8 cellular contexts compared by ENCODE assay signal in the genomic region with DNA sequence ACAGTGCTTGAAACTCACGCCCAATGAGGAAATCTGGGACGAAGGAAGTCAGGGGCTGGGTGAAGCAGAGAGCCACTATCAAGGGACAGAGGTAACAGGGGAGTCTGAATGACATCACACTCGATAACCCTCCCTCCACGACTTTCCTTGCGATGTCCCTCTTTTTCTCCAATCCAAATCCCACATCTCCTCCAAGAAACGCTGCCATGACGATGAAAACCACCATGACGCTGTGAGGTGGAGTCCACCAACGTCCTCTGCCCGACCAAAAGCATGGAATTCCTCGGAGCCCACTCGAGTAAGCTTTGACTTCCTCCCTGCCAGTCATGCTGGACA. TPM values are rescaled to one million over a fixed set of nuclear protein-coding genes. Genes with fewer than 3 reads are reported as not detected.
DNase-seq lines count a peak whose midpoint lies in the region; ATAC-seq, FAIRE-seq and TF ChIP-seq lines count a peak whose summit lies in the region.

No MANE protein-coding gene starts in this region.

- H3K27ac Mint-ChIP-seq in Caco-2 (ENCODE audit: unreplicated experiment): peak overlapping the region; percentile 98

- H3K4me1 ChIP-seq in Caco-2 (peaks cover 4% of the 10 kb centered on the region; the same call in 1 of the 2 replicates), Panc1 (ENCODE audit: control insufficient read depth, insufficient read depth, low read length) (peaks cover 34% of the 10 kb centered on the region), esophagus (ENCODE audit: control insufficient read depth in 2 of 2, insufficient read depth in 2 of 2, low read length in 1 of 2) (peaks cover 29 to 44% of the 10 kb centered on the region in 2 donors), parathyroid adenoma (peaks cover 16% of the 10 kb centered on the region)

- ATAC-seq in Panc1 (no peak), HG03139 (IDR thresholded peaks at IDR 0.05; ENCODE audit: unreplicated experiment) (no peak), HG03025 (IDR thresholded peaks at IDR 0.05; ENCODE audit: low FRiP score, unreplicated experiment) (no peak)

- DNase-seq in Caco-2 (no peak), Panc1 (ENCODE audit: low read depth, low spot score) (no peak), RPMI8226 (no peak), HTR-8/SVneo (ENCODE audit: insufficient read length, low spot score) (no peak)

- H3K9me3 Mint-ChIP-seq in Caco-2 (ENCODE audit: unreplicated experiment): no peaks in the 10 kb centered on the region

- in situ Hi-C loops in Panc1 (cut with HindIII; ENCODE audit: low pct_unique_long_range_greater_than_20kb, low sequenced_read_pairs): no loop called here

- FAIRE-seq in HTR-8/SVneo (lab: Jason Lieb, UNC): no peak

- peaks cover 56% of the 10 kb centered on the region for H3K79me2 ChIP-seq in parathyroid adenoma

- H3K36me3 ChIP-seq in Caco-2 (ENCODE audit: control insufficient read depth, insufficient read depth, low read length) (no peaks in the 10 kb centered on the region), Panc1 (ENCODE audit: control insufficient read depth, insufficient read depth, low read length) (peaks cover 6% of the 10 kb centered on the region; the same call in 1 of the 2 replicates), esophagus (ENCODE audit: control insufficient read depth in 2 of 2, insufficient read depth in 2 of 2, low read length in 1 of 2) (peaks cover 0 to 11% of the 10 kb centered on the region in 2 donors), parathyroid adenoma (ENCODE audit: control insufficient read depth, insufficient read depth, low read length) (no peaks in the 10 kb centered on the region)

- H3K9ac ChIP-seq in parathyroid adenoma: no peak overlapping the region

- peaks cover 43% of the 10 kb centered on the region for H3K36me3 Mint-ChIP-seq in Caco-2 (ENCODE audit: insufficient read depth, unreplicated experiment)

- H3K4me3 Mint-ChIP-seq in Caco-2 (ENCODE audit: unreplicated experiment): peak overlapping the region; percentile 95

- BruUV-seq in Caco-2 (replicated peaks; lab: Mats Ljungman, UMichigan): TSS peak; percentile 49
- BruUV-seq in Panc1 (replicated peaks; lab: Mats Ljungman, UMichigan): no TSS peak

- no peaks in the 10 kb centered on the region for H3K4me1 Mint-ChIP-seq in Caco-2 (ENCODE audit: low read depth, unreplicated experiment)

- H3K4me3 ChIP-seq in Caco-2 (ENCODE audit: low read depth, low read length) (peak overlapping the region; percentile 77), Panc1 (ENCODE audit: low read depth in 2 of 2, low read length in 2 of 2) (peak overlapping the region; percentile 80 to 84), esophagus (ENCODE audit: low read depth in 1 of 2, low read length in 2 of 2) (peak overlapping the region; percentile 88 to 97), parathyroid adenoma (ENCODE audit: low read depth, low read length) (peak overlapping the region; percentile 89)

- TF ChIP-seq CTCF in Caco-2 (IDR thresholded peaks at IDR 0.05; ENCODE audit: insufficient read depth in 1 of 2, low read depth in 1 of 2, low read length in 1 of 2, severe bottlenecking in 1 of 2, unreplicated experiment in 1 of 2) (no peak), Panc1 (IDR thresholded peaks at IDR 0.05) (no peak), parathyroid adenoma (IDR thresholded peaks at IDR 0.05) (no peak)

- H2AFZ ChIP-seq in parathyroid adenoma: no peak overlapping the region

- H3K27ac ChIP-seq in Panc1 (ENCODE audit: low read length): peak overlapping the region; percentile 90
- H3K27ac ChIP-seq in esophagus (ENCODE audit: low read depth in 2 of 2, low read length in 1 of 2): peak overlapping the region in 1 of 2 donors; percentile 100
- H3K27ac ChIP-seq in parathyroid adenoma: no peak overlapping the region

- H3K27me3 ChIP-seq in Caco-2 (replicated peaks; ENCODE audit: control insufficient read depth, insufficient read depth, low read length) (no peaks in the 10 kb centered on the region), Panc1 (ENCODE audit: control insufficient read depth, insufficient read depth, low read length) (no peaks in the 10 kb centered on the region), esophagus (ENCODE audit: control insufficient read depth in 1 of 2, insufficient read depth in 2 of 2, low read length in 2 of 2) (no peaks in the 10 kb centered on the region), parathyroid adenoma (ENCODE audit: control insufficient read depth, insufficient read depth, low read length) (no peaks in the 10 kb centered on the region)

- WGBS in esophagus, 2 donors: 8% methylated on average over 12 of the region's 12 CpGs

- H3K27me3 Mint-ChIP-seq in Caco-2 (ENCODE audit: insufficient read depth, unreplicated experiment): no peaks in the 10 kb centered on the region

- H3K4me2 ChIP-seq in parathyroid adenoma (ENCODE audit: low read length): peak overlapping the region; percentile 82

- H3K9me3 ChIP-seq in Caco-2 (no peaks in the 10 kb centered on the region), Panc1 (ENCODE audit: control insufficient read depth, insufficient read depth, low read depth, low read length) (no peaks in the 10 kb centered on the region), esophagus (ENCODE audit: control insufficient read depth in 2 of 2, insufficient read depth in 1 of 2, low read depth in 1 of 2, low read length in 1 of 2) (no peaks in the 10 kb centered on the region), parathyroid adenoma (ENCODE audit: control insufficient read depth, low read length) (no peaks in the 10 kb centered on the region)

- POLR2A ChIA-PET in Caco-2 (lab: Charles Lee): interaction anchor here (1.3 kb wide), 1 partner anchor 9 kb away, joined by 3 read pairs; no protein-coding TSS in a partner anchor
- POLR2A ChIA-PET in Panc1 (lab: Charles Lee): no interaction called here

- CTCF ChIA-PET in Caco-2 (lab: Charles Lee): interaction anchor here (0.6 kb wide), 1 partner anchor 49 kb away, joined by 4 read pairs; no protein-coding TSS in a partner anchor
- CTCF ChIA-PET in Panc1 (lab: Charles Lee): no interaction called here

- intact Hi-C loops in Caco-2 (cut with micrococcal nuclease; ENCODE audit: unreplicated experiment) (no loop called here), Panc1 (cut with micrococcal nuclease; ENCODE audit: unreplicated experiment) (no loop called here)

RNA-seq across cellular contexts. Expression of a gene that starts 1.0 kb away (rescaled TPM):
- 43.0 and 46.6 TPM in 2 replicates for total RNA-seq in Caco-2 (2022)
- 52.1 TPM for total RNA-seq in Panc1 (2021; ENCODE audit: unreplicated experiment)
- polyA plus RNA-seq in Panc1 (2012; ENCODE audit: insufficient read length): 66.2 TPM
- polyA plus RNA-seq in esophagus: 10 to 100 TPM; 13.9 to 27.4 TPM

RNA-seq across cellular contexts. Expression of a gene that starts 16.1 kb away (rescaled TPM):
- total RNA-seq in Caco-2 (2022) (26.5 and 26.8 TPM in 2 replicates), Panc1 (2021; ENCODE audit: unreplicated experiment) (79.3 TPM)
- polyA plus RNA-seq in Panc1 (2012; ENCODE audit: insufficient read length): 74.5 TPM
- polyA plus RNA-seq in esophagus: 10 to 100 TPM in 1 of 2 donors, 1 to 10 TPM in 1; 9.3 to 13.5 TPM

RNA-seq across cellular contexts. Expression of a gene that starts 35.2 kb away (rescaled TPM):
- total RNA-seq in Caco-2 (2022): 0.28 and 0.45 TPM in 2 replicates
- 67.7 TPM for total RNA-seq in Panc1 (2021; ENCODE audit: unreplicated experiment)
- 30.0 TPM for polyA plus RNA-seq in Panc1 (2012; ENCODE audit: insufficient read length)
- polyA plus RNA-seq in esophagus: 1 to 10 TPM in 1 of 2 donors, under 1 TPM in 1; 0.68 to 1.2 TPM

RNA-seq across cellular contexts. Expression of a gene that starts 38.0 kb away (rescaled TPM):
- total RNA-seq in Caco-2 (2022): 47.7 and 51.8 TPM in 2 replicates
- 57.1 TPM for total RNA-seq in Panc1 (2021; ENCODE audit: unreplicated experiment)
- polyA plus RNA-seq in Panc1 (2012; ENCODE audit: insufficient read length): 92.3 TPM
- 10 to 100 TPM; 73.9 to 76.2 TPM for polyA plus RNA-seq in esophagus

RNA-seq across cellular contexts. Expression of a gene that starts 57.9 kb away (rescaled TPM):
- total RNA-seq in Caco-2 (2022) (12.6 and 14.0 TPM in 2 replicates), Panc1 (2021; ENCODE audit: unreplicated experiment) (8.9 TPM)
- 8.5 TPM for polyA plus RNA-seq in Panc1 (2012; ENCODE audit: insufficient read length)
- polyA plus RNA-seq in esophagus: 1 to 10 TPM; 6.4 to 6.9 TPM

Comparison
In these comparisons a context has a peak if more than half of its experiments do, and no peak if none do; other contexts are left out.
1. RNA of a gene that starts 35.2 kb away (total RNA-seq): 67.7 TPM in Panc1 (single experiment); 0.28 to 0.45 TPM in Caco-2; every median in the first group is over 10 times any median in the second.
2. Peak in every context shown above with its lines, with median percentiles within 50 percentile points of each other: H3K4me3 ChIP-seq.